ENCODE assay signal across 21 cellular contexts in genomic region chr10:61406282-61406681, GRCh38. TPM values are rescaled to one million over a fixed set of nuclear protein-coding genes. Genes with fewer than 3 reads are reported as not detected.
DNase-seq lines count a peak whose midpoint lies in the region; ATAC-seq, FAIRE-seq and TF ChIP-seq lines count a peak whose summit lies in the region.
"Had no signal": no experiment of that assay in that cellular context is flagged by ENCODE, and none has a peak within 500 bp of the region (broad histone marks: within the 10 kb centered on the region; RNA-seq: fewer than 3 reads in every experiment).

No MANE protein-coding gene starts in this region.

- H3K4me3 ChIP-seq in SK-N-MC (peak overlapping the region; percentile 48), kidney (ENCODE audit: low read length in 2 of 2) (no peak overlapping the region), smooth muscle cell (no peak overlapping the region), BE2C (ENCODE audit: low read depth, low read length) (no peak overlapping the region), uterus (no peak overlapping the region)
- H3K4me3 ChIP-seq: BLaER1 had no signal

- TF ChIP-seq POLR2A in uterus (IDR thresholded peaks at IDR 0.05), result no peak

- no peaks in the 10 kb centered on the region for H3K79me2 ChIP-seq in smooth muscle cell (ENCODE audit: low read depth)

- H3K9ac ChIP-seq in SK-N-MC (ENCODE audit: insufficient read length) (peak overlapping the region; percentile 61), kidney (ENCODE audit: low read length in 2 of 2) (no peak overlapping the region), smooth muscle cell (ENCODE audit: low read depth) (no peak overlapping the region)
- H3K9ac ChIP-seq: BLaER1, KMS-11 had no signal

- H3K27me3 ChIP-seq in smooth muscle cell (ENCODE audit: low read depth) (no peaks in the 10 kb centered on the region), BE2C (no peaks in the 10 kb centered on the region), uterus (no peaks in the 10 kb centered on the region)
- H3K27me3 ChIP-seq: BLaER1 had no signal

- no peaks in the 10 kb centered on the region for H4K20me1 ChIP-seq in smooth muscle cell (ENCODE audit: low read depth)
- H4K20me1 ChIP-seq: BLaER1 had no signal

- peak overlapping the region; percentile 98 for H3K27ac ChIP-seq in SK-N-MC
- H3K27ac ChIP-seq in kidney (ENCODE audit: low read depth in 2 of 2, low read length in 2 of 2), result no peak overlapping the region
- H3K27ac ChIP-seq in smooth muscle cell (ENCODE audit: low read depth), result no peak overlapping the region
- no peak overlapping the region for H3K27ac ChIP-seq in uterus
- H3K27ac ChIP-seq: BLaER1, KMS-11 had no signal

- peak; percentile 62 for DNase-seq in SK-N-MC (ENCODE audit: low read depth, low spot score)
- no peak for DNase-seq in kidney
- DNase-seq in smooth muscle cell (lab: John Stamatoyannopoulos, UW; ENCODE audit: unreplicated experiment), result no peak
- DNase-seq in BE2C, result no peak
- DNase-seq in uterus, result no peak
- DNase-seq: ACHN; AML-193; Calu3; CD8-positive, alpha-beta T cell; DMS79 treated with DMSO at 0.1 percent for 48 hours; GF-D8; HFFc6 had no signal

- H3K4me1 ChIP-seq in kidney (ENCODE audit: control insufficient read depth in 1 of 2, insufficient read depth in 1 of 2, low read depth in 1 of 2, low read length in 2 of 2) (peaks cover 0 to 8% of the 10 kb centered on the region in 2 donors), smooth muscle cell (ENCODE audit: low read depth) (no peaks in the 10 kb centered on the region), BE2C (no peaks in the 10 kb centered on the region), uterus (no peaks in the 10 kb centered on the region)
- H3K4me1 ChIP-seq: BLaER1 had no signal

- H3K4me2 ChIP-seq in smooth muscle cell, result no peak overlapping the region
- H3K4me2 ChIP-seq: BLaER1, KMS-11 had no signal

- ATAC-seq in HG03354 (IDR thresholded peaks at IDR 0.05; ENCODE audit: poor library complexity, severe bottlenecking, unreplicated experiment), result no peak
- no peak for ATAC-seq in HG03139 (IDR thresholded peaks at IDR 0.05; ENCODE audit: unreplicated experiment)
- ATAC-seq: CD8-positive, alpha-beta T cell; HCT116; HepG2 had no signal

- intact Hi-C loops in kidney (cut with DNase I) (no loop called here), uterus (cut with DNase I; ENCODE audit: low total_unique reads) (no loop called here)

- TF ChIP-seq CTCF in kidney (IDR thresholded peaks at IDR 0.05; ENCODE audit: borderline replicate concordance, extremely low read depth, insufficient read depth) (no peak), smooth muscle cell (IDR thresholded peaks at IDR 0.05; ENCODE audit: borderline replicate concordance, insufficient read depth, poor library complexity, severe bottlenecking) (no peak), BE2C (IDR thresholded peaks at IDR 0.05; ENCODE audit: low read depth, low read length) (no peak), uterus (IDR thresholded peaks at IDR 0.05) (no peak)

- no peaks in the 10 kb centered on the region for H3K9me3 ChIP-seq in SK-N-MC (ENCODE audit: low read depth, low read length)
- H3K9me3 ChIP-seq in kidney (ENCODE audit: control insufficient read depth in 1 of 2, low read length in 2 of 2), result no peaks in the 10 kb centered on the region
- H3K9me3 ChIP-seq in smooth muscle cell (replicated peaks; ENCODE audit: low read depth), result no peaks in the 10 kb centered on the region
- no peaks in the 10 kb centered on the region for H3K9me3 ChIP-seq in BE2C
- H3K9me3 ChIP-seq in uterus, result no peaks in the 10 kb centered on the region
- H3K9me3 ChIP-seq: BLaER1 had no signal

- H2AFZ ChIP-seq in smooth muscle cell (ENCODE audit: low read depth), result peak overlapping the region; percentile 19

- no peaks in the 10 kb centered on the region for H3K36me3 ChIP-seq in SK-N-MC (ENCODE audit: insufficient read depth, low read length)
- H3K36me3 ChIP-seq in kidney (ENCODE audit: control insufficient read depth in 1 of 2, insufficient read depth in 2 of 2, low read length in 2 of 2), result no peaks in the 10 kb centered on the region
- no peaks in the 10 kb centered on the region for H3K36me3 ChIP-seq in smooth muscle cell (ENCODE audit: low read depth)
- H3K36me3 ChIP-seq in BE2C, result no peaks in the 10 kb centered on the region
- no peaks in the 10 kb centered on the region for H3K36me3 ChIP-seq in uterus
- H3K36me3 ChIP-seq: BLaER1 had no signal

- FAIRE-seq in endometrium (lab: Jason Lieb, UNC) (peak; percentile 57), kidney (lab: Jason Lieb, UNC) (peak; percentile 23)
- FAIRE-seq: H54, HepG2 had no signal

- no peaks in the 10 kb centered on the region for H3F3A ChIP-seq in smooth muscle cell (ENCODE audit: low read depth)

RNA-seq across cellular contexts. Expression of gene TMEM26, which starts 46.9 kb away (rescaled TPM):
- total RNA-seq in kidney (1.2 TPM), smooth muscle cell (not detected in 2 replicates), uterus (10 to 100 TPM in 1 of 4 donors, 1 to 10 TPM in 1, under 1 TPM in 2; 0.29 to 35.7 (median 1.8) TPM)
- polyA plus RNA-seq in kidney (ENCODE audit: insufficient read depth, low read depth, low replicate concordance) (1.6 TPM), smooth muscle cell (not detected in 2 replicates)
- polyA plus RNA-seq in BE2C (2012; ENCODE audit: insufficient read depth, insufficient read length, low read depth), result not detected
- total RNA-seq: Calu3; CD8-positive, alpha-beta T cell; HepG2; HFFc6 had no signal
- polyA plus RNA-seq: CD14-positive monocyte, HepG2 had no signal
